ENCODE assay signal across 20 cellular contexts in the genomic region with DNA sequence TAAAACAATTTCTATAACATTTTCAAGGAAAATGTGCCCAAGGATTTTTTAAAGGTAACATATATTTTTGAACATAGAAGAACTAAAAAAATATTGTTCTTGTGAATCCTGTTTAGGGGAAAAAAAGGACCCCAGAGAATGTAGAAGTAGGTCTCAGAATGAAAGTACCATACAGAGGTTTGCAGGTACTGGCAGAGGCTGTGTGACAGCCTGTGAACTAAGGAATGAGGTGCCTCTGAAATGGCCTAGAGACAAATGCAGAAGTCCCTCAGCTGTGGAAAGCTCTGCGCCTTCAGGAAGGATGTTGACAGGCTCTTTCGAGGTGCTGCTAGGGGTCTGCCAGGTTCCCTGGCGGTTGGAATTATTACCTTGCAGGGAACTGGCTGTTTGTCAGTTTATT. TPM values are rescaled to one million over a fixed set of nuclear protein-coding genes. Genes with fewer than 3 reads are reported as not detected.
"Had no signal": no experiment of that assay in that cellular context is flagged by ENCODE, and none has a peak within 500 bp of the region (broad histone marks: within the 10 kb centered on the region; RNA-seq: fewer than 3 reads in every experiment).

No MANE protein-coding gene starts in this region.

- H3K9me3 ChIP-seq: lower lobe of right lung, psoas muscle, right atrium auricular region, tibial artery had no signal

- H3K36me3 ChIP-seq: lower lobe of right lung, right atrium auricular region, tibial artery had no signal

- H3K4me3 Mint-ChIP-seq: activated B cell treated with CpG ODN at 0.5 μM for 24 hours; activated CD4-positive, alpha-beta memory T cell treated with anti-CD3 and anti-CD28 coated beads for 36 hours; activated naive CD4-positive, alpha-beta T cell treated with anti-CD3 and anti-CD28 coated beads, Interleukin-2, amount 10 ng/mL, durations not matched to agents 7 days and 5 days; activated T-cell treated with anti-CD3 and anti-CD28 coated beads, Interleukin-2, amount 50 U/mL, for 72 hours; dendritic cell treated with granulocyte-macrophage colony-stimulating factor and Interleukin-4, amounts not matched to agents 40 ng/mL and 50 ng/mL, for 4 days; naive B cell; stimulated activated naive CD8-positive, alpha-beta T cell treated with anti-CD3 and anti-CD28 coated beads, Interleukin-15, Interleukin-2, amounts not matched to agents 100 ng/mL and 50 ng/mL, for 24 hours had no signal

- H3K4me3 ChIP-seq: lower lobe of right lung, psoas muscle, right atrium auricular region, tibial artery had no signal

- H3K27ac ChIP-seq: foreskin keratinocyte, lower lobe of right lung, psoas muscle, right atrium auricular region, tibial artery had no signal

- H3K36me3 Mint-ChIP-seq: activated CD4-positive, alpha-beta memory T cell treated with anti-CD3 and anti-CD28 coated beads for 36 hours; activated naive CD4-positive, alpha-beta T cell treated with anti-CD3 and anti-CD28 coated beads, Interleukin-2, amount 10 ng/mL, durations not matched to agents 7 days and 5 days; naive B cell had no signal

- ATAC-seq: activated T-cell treated with anti-CD3 and anti-CD28 coated beads, Interleukin-2, amount 50 U/mL, for 72 hours; foreskin keratinocyte; lower lobe of right lung; psoas muscle had no signal

- H3K4me1 ChIP-seq: foreskin keratinocyte had no signal

- H3K27ac Mint-ChIP-seq: activated B cell treated with CpG ODN at 0.5 μM for 24 hours; activated CD4-positive, alpha-beta memory T cell treated with anti-CD3 and anti-CD28 coated beads for 36 hours; activated naive CD4-positive, alpha-beta T cell treated with anti-CD3 and anti-CD28 coated beads, Interleukin-2, amount 10 ng/mL, durations not matched to agents 7 days and 5 days; activated T-cell treated with anti-CD3 and anti-CD28 coated beads, Interleukin-2, amount 50 U/mL, for 72 hours; dendritic cell treated with granulocyte-macrophage colony-stimulating factor and Interleukin-4, amounts not matched to agents 40 ng/mL and 50 ng/mL, for 4 days; stimulated activated naive CD8-positive, alpha-beta T cell treated with anti-CD3 and anti-CD28 coated beads, Interleukin-15, Interleukin-2, amounts not matched to agents 100 ng/mL and 50 ng/mL, for 24 hours had no signal

- H3K27me3 ChIP-seq: right atrium auricular region had no signal

- H3K9me3 Mint-ChIP-seq: activated B cell treated with CpG ODN at 0.5 μM for 24 hours; activated CD4-positive, alpha-beta memory T cell treated with anti-CD3 and anti-CD28 coated beads for 36 hours; activated naive CD4-positive, alpha-beta T cell treated with anti-CD3 and anti-CD28 coated beads, Interleukin-2, amount 10 ng/mL, durations not matched to agents 7 days and 5 days; activated T-cell treated with anti-CD3 and anti-CD28 coated beads, Interleukin-2, amount 50 U/mL, for 72 hours; dendritic cell treated with granulocyte-macrophage colony-stimulating factor and Interleukin-4, amounts not matched to agents 40 ng/mL and 50 ng/mL, for 4 days; stimulated activated naive CD8-positive, alpha-beta T cell treated with anti-CD3 and anti-CD28 coated beads, Interleukin-15, Interleukin-2, amounts not matched to agents 100 ng/mL and 50 ng/mL, for 24 hours had no signal

- DNase-seq: activated B cell treated with CpG ODN at 0.5 μM for 24 hours; activated CD4-positive, alpha-beta memory T cell treated with anti-CD3 and anti-CD28 coated beads for 36 hours; activated CD4-positive, alpha-beta T cell treated with anti-CD3 and anti-CD28 coated beads for 4 hours; activated effector memory CD4-positive, alpha-beta T cell treated with Interleukin-2 at 50 U/mL for 16 hours; activated naive CD4-positive, alpha-beta T cell treated with anti-CD3 and anti-CD28 coated beads, Interleukin-2, amount 10 ng/mL, durations not matched to agents 7 days and 5 days; activated T-cell treated with anti-CD3 and anti-CD28 coated beads, Interleukin-2, amount 50 U/mL, for 72 hours; amygdala; effector CD4-positive, alpha-beta T cell; foreskin keratinocyte; kidney; lower lobe of right lung; naive B cell; psoas muscle; stimulated activated CD4-positive, alpha-beta T cell treated with anti-CD3 and anti-CD28 coated beads, Interleukin-12 subunit alpha, Interleukin-12 subunit beta, amount 100 ng/mL, for 4 hours; stimulated activated CD4-positive, alpha-beta T cell treated with anti-CD3 and anti-CD28 coated beads, Interleukin-4, amount 100 ng/mL, for 4 hours; T-helper 9 cell had no signal

RNA-seq across cellular contexts. Expression of gene TUBB2B, which starts 8.5 kb away (rescaled TPM):
- total RNA-seq: activated B cell treated with CpG ODN at 0.5 μM for 24 hours had no signal
